In the genomic region with DNA sequence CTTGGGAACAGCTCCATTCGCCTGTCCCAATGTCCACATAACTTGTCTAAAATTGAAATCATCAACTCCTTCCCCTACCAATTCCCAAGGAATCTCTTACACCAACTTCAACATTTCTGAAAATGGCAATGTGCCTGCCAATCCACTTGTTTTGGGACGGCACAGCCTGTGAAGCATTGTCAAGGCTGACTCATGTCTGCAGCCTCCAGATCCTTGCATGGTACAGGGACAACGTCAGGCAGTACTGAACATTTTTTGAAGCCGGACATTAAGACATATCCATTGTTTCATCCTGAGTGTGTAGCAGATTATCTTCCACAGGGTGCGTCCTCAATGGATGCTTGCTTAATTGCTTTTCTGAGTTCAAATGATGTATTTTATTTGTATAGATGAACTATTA, we compare ENCODE assay signal across 32 cellular contexts.
"Had no signal": no experiment of that assay in that cellular context is flagged by ENCODE, and none has a peak within 500 bp of the region (broad histone marks: within the 10 kb centered on the region; RNA-seq: fewer than 3 reads in every experiment).

No MANE protein-coding gene starts in this region.

- H3K4me3 Mint-ChIP-seq: activated CD4-positive, alpha-beta memory T cell treated with anti-CD3 and anti-CD28 coated beads for 36 hours; activated CD8-positive, alpha-beta memory T cell treated with anti-CD3 and anti-CD28 coated beads, Interleukin-2, amount 10 ng/mL, durations not matched to agents 7 days and 5 days; activated CD8-positive, alpha-beta T cell treated with anti-CD3 and anti-CD28 coated beads, Interleukin-2, amount 10 ng/mL, durations not matched to agents 7 days and 5 days; activated naive CD4-positive, alpha-beta T cell treated with anti-CD3 and anti-CD28 coated beads for 36 hours; activated naive CD4-positive, alpha-beta T cell treated with anti-CD3 and anti-CD28 coated beads, Interleukin-2, amount 50 U/mL, for 24 hours; activated naive CD8-positive, alpha-beta T cell treated with anti-CD3 and anti-CD28 coated beads for 36 hours; activated naive CD8-positive, alpha-beta T cell treated with anti-CD3 and anti-CD28 coated beads, Interleukin-2, amount 50 U/mL, for 24 hours; activated T-helper 1 cell treated with anti-CD3 and anti-CD28 coated beads, Interleukin-12 subunit alpha, Interleukin-12 subunit beta, Interleukin-2, Interleukin-4 antibody, amounts not matched to agents 30 ng/mL and 10 ng/mL and 1 ng/mL, durations not matched to agents 14 hours and 24 hours and 36 hours; central memory CD8-positive, alpha-beta T cell; dendritic cell treated with granulocyte-macrophage colony-stimulating factor and Interleukin-4, amounts not matched to agents 40 ng/mL and 50 ng/mL, for 4 days; endodermal cell; WTC11 had no signal

- H3K4me1 ChIP-seq: adrenal gland, foreskin keratinocyte, gastrocnemius medialis, heart right ventricle had no signal

- H3K36me3 Mint-ChIP-seq: activated CD4-positive, alpha-beta memory T cell treated with anti-CD3 and anti-CD28 coated beads for 36 hours; activated CD8-positive, alpha-beta memory T cell treated with anti-CD3 and anti-CD28 coated beads, Interleukin-2, amount 10 ng/mL, durations not matched to agents 7 days and 5 days; activated naive CD8-positive, alpha-beta T cell treated with anti-CD3 and anti-CD28 coated beads for 36 hours had no signal

- H3K27ac ChIP-seq: adrenal gland, brain microvascular endothelial cell, coronary artery, dorsolateral prefrontal cortex, foreskin keratinocyte, gastrocnemius medialis, heart right ventricle, hepatocyte, VCaP had no signal

- H3K27me3 Mint-ChIP-seq: activated CD4-positive, alpha-beta memory T cell treated with anti-CD3 and anti-CD28 coated beads for 36 hours; activated CD8-positive, alpha-beta memory T cell treated with anti-CD3 and anti-CD28 coated beads, Interleukin-2, amount 10 ng/mL, durations not matched to agents 7 days and 5 days; activated naive CD4-positive, alpha-beta T cell treated with anti-CD3 and anti-CD28 coated beads, Interleukin-2, amount 50 U/mL, for 24 hours; activated naive CD8-positive, alpha-beta T cell treated with anti-CD3 and anti-CD28 coated beads for 36 hours; activated naive CD8-positive, alpha-beta T cell treated with anti-CD3 and anti-CD28 coated beads, Interleukin-2, amount 50 U/mL, for 24 hours; central memory CD8-positive, alpha-beta T cell; dendritic cell treated with granulocyte-macrophage colony-stimulating factor and Interleukin-4, amounts not matched to agents 40 ng/mL and 50 ng/mL, for 4 days had no signal

- H3K4me1 Mint-ChIP-seq: activated CD8-positive, alpha-beta memory T cell treated with anti-CD3 and anti-CD28 coated beads, Interleukin-2, amount 10 ng/mL, durations not matched to agents 7 days and 5 days; activated naive CD4-positive, alpha-beta T cell treated with anti-CD3 and anti-CD28 coated beads, Interleukin-2, amount 50 U/mL, for 24 hours; activated naive CD8-positive, alpha-beta T cell treated with anti-CD3 and anti-CD28 coated beads for 36 hours; activated naive CD8-positive, alpha-beta T cell treated with anti-CD3 and anti-CD28 coated beads, Interleukin-2, amount 50 U/mL, for 24 hours; central memory CD8-positive, alpha-beta T cell; endodermal cell; WTC11 had no signal

- H3K9me3 Mint-ChIP-seq: activated T-helper 2 cell treated with anti-CD3 and anti-CD28 coated beads, Interferon-gamma antibody, Interleukin-2, Interleukin-4, amounts not matched to agents 10 μg/mL and 5 μg/mL and 100 μg/mL, durations not matched to agents 14 hours and 24 hours and 36 hours; central memory CD8-positive, alpha-beta T cell had no signal

- H3K9me3 ChIP-seq: adrenal gland, gastrocnemius medialis had no signal

- H3K79me2 ChIP-seq: hepatocyte had no signal

- DNase-seq: activated CD4-positive, alpha-beta memory T cell treated with anti-CD3 and anti-CD28 coated beads for 36 hours; activated CD4-positive, alpha-beta T cell treated with anti-CD3 and anti-CD28 coated beads for 1 hour; activated CD4-positive, alpha-beta T cell treated with anti-CD3 and anti-CD28 coated beads for 4 hours; activated CD8-positive, alpha-beta memory T cell treated with anti-CD3 and anti-CD28 coated beads, Interleukin-2, amount 10 ng/mL, durations not matched to agents 7 days and 5 days; activated CD8-positive, alpha-beta memory T cell treated with anti-CD3 and anti-CD28 coated beads, Interleukin-2, amount 50 U/mL, for 4 hours; activated CD8-positive, alpha-beta T cell treated with anti-CD3 and anti-CD28 coated beads, Interleukin-2, amount 10 ng/mL, durations not matched to agents 7 days and 5 days; activated effector memory CD4-positive, alpha-beta T cell treated with anti-CD3 and anti-CD28 coated beads, Interleukin-2, amount 50 U/mL, for 16 hours; activated naive CD4-positive, alpha-beta T cell treated with anti-CD3 and anti-CD28 coated beads for 36 hours; activated naive CD8-positive, alpha-beta T cell treated with anti-CD3 and anti-CD28 coated beads for 36 hours; activated naive CD8-positive, alpha-beta T cell treated with anti-CD3 and anti-CD28 coated beads, Interleukin-2, amount 50 U/mL, for 24 hours; activated T-cell treated with anti-CD3 and anti-CD28 coated beads, Interleukin-2, amount 50 U/mL, for 1 hour; activated T-cell treated with anti-CD3 and anti-CD28 coated beads, Interleukin-2, amount 50 U/mL, for 48 hours; adrenal gland; amygdala; aorta; brain microvascular endothelial cell; dorsolateral prefrontal cortex; effector memory CD4-positive, alpha-beta T cell; endodermal cell; foreskin keratinocyte; gastrocnemius medialis; heart right ventricle; T-helper 2 cell had no signal

- H3K27ac Mint-ChIP-seq: activated CD4-positive, alpha-beta memory T cell treated with anti-CD3 and anti-CD28 coated beads for 36 hours; activated CD8-positive, alpha-beta memory T cell treated with anti-CD3 and anti-CD28 coated beads, Interleukin-2, amount 10 ng/mL, durations not matched to agents 7 days and 5 days; activated CD8-positive, alpha-beta T cell treated with anti-CD3 and anti-CD28 coated beads, Interleukin-2, amount 10 ng/mL, durations not matched to agents 7 days and 5 days; activated naive CD4-positive, alpha-beta T cell treated with anti-CD3 and anti-CD28 coated beads for 36 hours; activated naive CD4-positive, alpha-beta T cell treated with anti-CD3 and anti-CD28 coated beads, Interleukin-2, amount 50 U/mL, for 24 hours; activated naive CD8-positive, alpha-beta T cell treated with anti-CD3 and anti-CD28 coated beads for 36 hours; activated naive CD8-positive, alpha-beta T cell treated with anti-CD3 and anti-CD28 coated beads, Interleukin-2, amount 50 U/mL, for 24 hours; activated T-helper 1 cell treated with anti-CD3 and anti-CD28 coated beads, Interleukin-12 subunit alpha, Interleukin-12 subunit beta, Interleukin-2, Interleukin-4 antibody, amounts not matched to agents 30 ng/mL and 10 ng/mL and 1 ng/mL, durations not matched to agents 14 hours and 24 hours and 36 hours; activated T-helper 2 cell treated with anti-CD3 and anti-CD28 coated beads, Interferon-gamma antibody, Interleukin-2, Interleukin-4, amounts not matched to agents 10 μg/mL and 5 μg/mL and 100 μg/mL, durations not matched to agents 14 hours and 24 hours and 36 hours; dendritic cell treated with granulocyte-macrophage colony-stimulating factor and Interleukin-4, amounts not matched to agents 40 ng/mL and 50 ng/mL, for 4 days; endodermal cell; WTC11 had no signal

- H2AFZ ChIP-seq: hepatocyte had no signal

- H3K4me2 ChIP-seq: hepatocyte had no signal

- H3K27me3 ChIP-seq: brain microvascular endothelial cell, foreskin keratinocyte, gastrocnemius medialis, hepatocyte had no signal

- H3K4me3 ChIP-seq: adrenal gland, coronary artery, dorsolateral prefrontal cortex, gastrocnemius medialis, heart right ventricle, hepatocyte had no signal

- H3K36me3 ChIP-seq: adrenal gland, brain microvascular endothelial cell, gastrocnemius medialis, heart right ventricle had no signal
